ENCODE assay signal across 1 cellular context in genomic region chr20:23193985-23194384, GRCh38.
TF ChIP-seq lines count a peak whose summit lies in the region.

No MANE protein-coding gene starts in this region.

TF ChIP-seq in K562, 482 proteins besides CTCF, POLR2A, EP300 and RAD21 (continued from another document):
- no peak for TF ChIP-seq SFPQ (IDR thresholded peaks at IDR 0.05; ENCODE audit: low read depth, low read length)
- TF ChIP-seq TGIF2 (CRISPR knock-in tag; IDR thresholded peaks at IDR 0.05) = no peak
- no peak for TF ChIP-seq ZNF277 (CRISPR knock-in tag; IDR thresholded peaks at IDR 0.05; ENCODE audit: borderline replicate concordance)
- TF ChIP-seq KDM5B (IDR thresholded peaks at IDR 0.05; ENCODE audit: insufficient replicate concordance, low read depth, low read length) = no peak
- TF ChIP-seq ZBTB43 (CRISPR knock-in tag; IDR thresholded peaks at IDR 0.05) = no peak
- no peak for TF ChIP-seq MEF2D (tag; conservative IDR thresholded peaks at IDR 0.05; ENCODE audit: low read depth)
- peak; percentile 77 for TF ChIP-seq CEBPB (tag; IDR thresholded peaks at IDR 0.05)
- TF ChIP-seq, protein P1, sequence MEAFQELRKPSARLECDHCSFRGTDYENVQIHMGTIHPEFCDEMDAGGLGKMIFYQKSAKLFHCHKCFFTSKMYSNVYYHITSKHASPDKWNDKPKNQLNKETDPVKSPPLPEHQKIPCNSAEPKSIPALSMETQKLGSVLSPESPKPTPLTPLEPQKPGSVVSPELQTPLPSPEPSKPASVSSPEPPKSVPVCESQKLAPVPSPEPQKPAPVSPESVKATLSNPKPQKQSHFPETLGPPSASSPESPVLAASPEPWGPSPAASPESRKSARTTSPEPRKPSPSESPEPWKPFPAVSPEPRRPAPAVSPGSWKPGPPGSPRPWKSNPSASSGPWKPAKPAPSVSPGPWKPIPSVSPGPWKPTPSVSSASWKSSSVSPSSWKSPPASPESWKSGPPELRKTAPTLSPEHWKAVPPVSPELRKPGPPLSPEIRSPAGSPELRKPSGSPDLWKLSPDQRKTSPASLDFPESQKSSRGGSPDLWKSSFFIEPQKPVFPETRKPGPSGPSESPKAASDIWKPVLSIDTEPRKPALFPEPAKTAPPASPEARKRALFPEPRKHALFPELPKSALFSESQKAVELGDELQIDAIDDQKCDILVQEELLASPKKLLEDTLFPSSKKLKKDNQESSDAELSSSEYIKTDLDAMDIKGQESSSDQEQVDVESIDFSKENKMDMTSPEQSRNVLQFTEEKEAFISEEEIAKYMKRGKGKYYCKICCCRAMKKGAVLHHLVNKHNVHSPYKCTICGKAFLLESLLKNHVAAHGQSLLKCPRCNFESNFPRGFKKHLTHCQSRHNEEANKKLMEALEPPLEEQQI (IDR thresholded peaks at IDR 0.05) = peak; percentile 57; the same call in 1 of the 2 replicates
- TF ChIP-seq ATF1 (CRISPR knock-in tag; IDR thresholded peaks at IDR 0.05) = peak; percentile 60; the same call in 1 of the 2 replicates
- peak; percentile 73 for TF ChIP-seq ATF1 (tag; IDR thresholded peaks at IDR 0.05)
- TF ChIP-seq ZNF445 (CRISPR knock-in tag; IDR thresholded peaks at IDR 0.05; ENCODE audit: low read depth) = no peak
- no peak for TF ChIP-seq ZNF766 (CRISPR knock-in tag; conservative IDR thresholded peaks at IDR 0.05)
- no peak for TF ChIP-seq PCBP2 (IDR thresholded peaks at IDR 0.05; ENCODE audit: low read depth, low read length, poor library complexity, severe bottlenecking)
- TF ChIP-seq NR2F6 (CRISPR knock-in tag; IDR thresholded peaks at IDR 0.05) = no peak
- TF ChIP-seq ATF4 (CRISPR knock-in tag; IDR thresholded peaks at IDR 0.05) = no peak
- no peak for TF ChIP-seq STAG1 (CRISPR knock-in tag; IDR thresholded peaks at IDR 0.05; ENCODE audit: borderline replicate concordance)
- no peak for TF ChIP-seq SRF (CRISPR knock-in tag; IDR thresholded peaks at IDR 0.05)
- TF ChIP-seq GTF2A2 (tag; IDR thresholded peaks at IDR 0.05) = no peak
- no peak for TF ChIP-seq TEAD1 (CRISPR knock-in tag; IDR thresholded peaks at IDR 0.05)
- TF ChIP-seq ZNF589 (CRISPR knock-in tag; IDR thresholded peaks at IDR 0.05; ENCODE audit: low read depth) = peak; percentile 66; the same call in 1 of the 2 replicates
- TF ChIP-seq CREB1 (IDR thresholded peaks at IDR 0.05) = peak; percentile 81
- TF ChIP-seq CREB1 (CRISPR knock-in tag; IDR thresholded peaks at IDR 0.05) = peak; percentile 52; the same call in 1 of the 2 replicates
- TF ChIP-seq ZNF3 (CRISPR knock-in tag; IDR thresholded peaks at IDR 0.05) = no peak
- peak; percentile 79; the same call in 1 of the 2 replicates for TF ChIP-seq SPI1 (IDR thresholded peaks at IDR 0.05; ENCODE audit: borderline replicate concordance, low read depth, low read length)
- TF ChIP-seq STAT5B (CRISPR knock-in tag; IDR thresholded peaks at IDR 0.05) = no peak
- no peak for TF ChIP-seq SREBF2 (CRISPR knock-in tag; IDR thresholded peaks at IDR 0.05)
- 0 out of 2 replicates have a peak, but pooled peaks have one; percentile 29 for TF ChIP-seq CXXC5 (CRISPR knock-in tag; IDR thresholded peaks at IDR 0.05)
- no peak for TF ChIP-seq HDAC8 (tag; IDR thresholded peaks at IDR 0.05)
- no peak for TF ChIP-seq RBM17 (IDR thresholded peaks at IDR 0.05; ENCODE audit: borderline replicate concordance, low read depth, low read length)
- TF ChIP-seq BRD9 (IDR thresholded peaks at IDR 0.05; ENCODE audit: low read depth, partially characterized antibody) = no peak
- TF ChIP-seq MITF (IDR thresholded peaks at IDR 0.05) = no peak
- no peak for TF ChIP-seq MEF2A (IDR thresholded peaks at IDR 0.05; ENCODE audit: control insufficient read depth, low read depth, low read length)
- TF ChIP-seq, protein P2, sequence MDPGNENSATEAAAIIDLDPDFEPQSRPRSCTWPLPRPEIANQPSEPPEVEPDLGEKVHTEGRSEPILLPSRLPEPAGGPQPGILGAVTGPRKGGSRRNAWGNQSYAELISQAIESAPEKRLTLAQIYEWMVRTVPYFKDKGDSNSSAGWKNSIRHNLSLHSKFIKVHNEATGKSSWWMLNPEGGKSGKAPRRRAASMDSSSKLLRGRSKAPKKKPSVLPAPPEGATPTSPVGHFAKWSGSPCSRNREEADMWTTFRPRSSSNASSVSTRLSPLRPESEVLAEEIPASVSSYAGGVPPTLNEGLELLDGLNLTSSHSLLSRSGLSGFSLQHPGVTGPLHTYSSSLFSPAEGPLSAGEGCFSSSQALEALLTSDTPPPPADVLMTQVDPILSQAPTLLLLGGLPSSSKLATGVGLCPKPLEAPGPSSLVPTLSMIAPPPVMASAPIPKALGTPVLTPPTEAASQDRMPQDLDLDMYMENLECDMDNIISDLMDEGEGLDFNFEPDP (CRISPR knock-in tag; IDR thresholded peaks at IDR 0.05) = no peak
- TF ChIP-seq, protein P3, sequence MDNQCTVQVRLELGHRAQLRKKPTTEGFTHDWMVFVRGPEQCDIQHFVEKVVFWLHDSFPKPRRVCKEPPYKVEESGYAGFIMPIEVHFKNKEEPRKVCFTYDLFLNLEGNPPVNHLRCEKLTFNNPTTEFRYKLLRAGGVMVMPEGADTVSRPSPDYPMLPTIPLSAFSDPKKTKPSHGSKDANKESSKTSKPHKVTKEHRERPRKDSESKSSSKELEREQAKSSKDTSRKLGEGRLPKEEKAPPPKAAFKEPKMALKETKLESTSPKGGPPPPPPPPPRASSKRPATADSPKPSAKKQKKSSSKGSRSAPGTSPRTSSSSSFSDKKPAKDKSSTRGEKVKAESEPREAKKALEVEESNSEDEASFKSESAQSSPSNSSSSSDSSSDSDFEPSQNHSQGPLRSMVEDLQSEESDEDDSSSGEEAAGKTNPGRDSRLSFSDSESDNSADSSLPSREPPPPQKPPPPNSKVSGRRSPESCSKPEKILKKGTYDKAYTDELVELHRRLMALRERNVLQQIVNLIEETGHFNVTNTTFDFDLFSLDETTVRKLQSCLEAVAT (IDR thresholded peaks at IDR 0.05) = no peak
- TF ChIP-seq MYC (IDR thresholded peaks at IDR 0.05; ENCODE audit: low read depth, low read length) = no peak
- no peak for TF ChIP-seq MYC (CRISPR knock-in tag; IDR thresholded peaks at IDR 0.05; ENCODE audit: borderline replicate concordance, low read depth)
- no peak for TF ChIP-seq CHCHD3 (CRISPR knock-in tag; IDR thresholded peaks at IDR 0.05)
- no peak for TF ChIP-seq ZBTB33 (CRISPR knock-in tag; IDR thresholded peaks at IDR 0.05)
- TF ChIP-seq ZNF143 (CRISPR knock-in tag; IDR thresholded peaks at IDR 0.05) = no peak
- TF ChIP-seq TAF9B (IDR thresholded peaks at IDR 0.05; ENCODE audit: partially characterized antibody) = no peak
- no peak; the same call in 1 of the 2 replicates for TF ChIP-seq PHF8 (IDR thresholded peaks at IDR 0.05; ENCODE audit: borderline replicate concordance, low read length)
- no peak for TF ChIP-seq FOXJ2 (tag; IDR thresholded peaks at IDR 0.05)
